Comparison of ENCODE assay signal across 8 cellular contexts in genomic region chr20:36064661-36065426, GRCh38.
DNase-seq lines count a peak whose midpoint lies in the region; ATAC-seq, FAIRE-seq and TF ChIP-seq lines count a peak whose summit lies in the region.

No MANE protein-coding gene starts in this region.

- TF ChIP-seq CTCF in HEK293 (tag by site-specific recombination; IDR thresholded peaks at IDR 0.05) (no peak), pancreas (IDR thresholded peaks at IDR 0.05) (no peak), thyroid gland (IDR thresholded peaks at IDR 0.05) (peak in 2 of 6 experiments; percentile 10 to 34)

- H3K4me1 Mint-ChIP-seq in activated naive CD8-positive, alpha-beta T cell treated with anti-CD3 and anti-CD28 coated beads for 36 hours = peaks cover 4% of the 10 kb centered on the region

- no peak overlapping the region for H3K27ac Mint-ChIP-seq in activated naive CD8-positive, alpha-beta T cell treated with anti-CD3 and anti-CD28 coated beads for 36 hours

- no peaks in the 10 kb centered on the region for H3K4me1 ChIP-seq in HEK293 (ENCODE audit: control insufficient read depth, insufficient read depth, low read length)
- H3K4me1 ChIP-seq in pancreas = peaks cover 0 to 11% (median 9%) of the 10 kb centered on the region in 3 donors
- H3K4me1 ChIP-seq in thyroid gland = peaks cover 7 to 14% of the 10 kb centered on the region in 2 donors

- no peaks in the 10 kb centered on the region for H3K36me3 ChIP-seq in HEK293 (ENCODE audit: control insufficient read depth in 2 of 2, insufficient read depth in 1 of 2, low read length in 2 of 2)
- no peaks in the 10 kb centered on the region for H3K36me3 ChIP-seq in pancreas
- H3K36me3 ChIP-seq in thyroid gland = no peaks in the 10 kb centered on the region

- POLR2A ChIA-PET in HEK293 (lab: Yijun Ruan, JAX) = interaction anchor here (0.7 to 1.1 kb wide), 3 partner anchors 10 to 29 kb away, joined by 3 to 7 read pairs (median 3); no protein-coding TSS in a partner anchor

- H3K27ac ChIP-seq in HEK293 (ENCODE audit: extremely low read depth, low read depth, low read length) = no peak overlapping the region
- peak overlapping the region; percentile 83 to 95 (median 92) for H3K27ac ChIP-seq in pancreas
- H3K27ac ChIP-seq in thyroid gland = peak overlapping the region; percentile 84 to 96 (median 87)

- DNase-seq in GDM1 (lab: John Stamatoyannopoulos, UW) (peak; percentile 50), NAMALWA (ENCODE audit: low spot score) (peak; percentile 86), Right ventricle myocardium inferior (ENCODE audit: missing footprints) (peak; percentile 96), pancreas (peak; percentile 97 to 100 (median 99)), thyroid gland (peak; percentile 96 to 97)
- DNase-seq in activated naive CD8-positive, alpha-beta T cell treated with anti-CD3 and anti-CD28 coated beads for 36 hours = peak; percentile 92

- H3K9me3 ChIP-seq in HEK293 (ENCODE audit: control insufficient read depth, insufficient read depth, low read depth, low read length) (no peaks in the 10 kb centered on the region), pancreas (no peaks in the 10 kb centered on the region), thyroid gland (no peaks in the 10 kb centered on the region)

- intact Hi-C loops in Right ventricle myocardium inferior (cut with DNase I) = loop anchor here (5.0 kb wide), 1 partner anchor 72 kb away; no protein-coding TSS in a partner anchor
- intact Hi-C loops in pancreas (cut with DNase I) = no loop called here
- intact Hi-C loops in thyroid gland (cut with DNase I) = no loop called here

- H3K9me3 Mint-ChIP-seq in activated naive CD8-positive, alpha-beta T cell treated with anti-CD3 and anti-CD28 coated beads for 36 hours = no peaks in the 10 kb centered on the region

- peak; percentile 98 for ATAC-seq in SK-N-SH treated with all-trans-retinoic acid at 6 μM for 48 hours
- peak; percentile 97 for ATAC-seq in Right ventricle myocardium inferior
- ATAC-seq in pancreas = peak; percentile 95 to 99 (median 96)

- 1% methylated on average over 52 to 61 of the region's 61 CpGs for WGBS in pancreas, 2 donors
- 0 to 8% methylated on average over 24 of the region's 61 CpGs for WGBS in thyroid gland, 2 donors

- no peaks in the 10 kb centered on the region for H3K36me3 Mint-ChIP-seq in activated naive CD8-positive, alpha-beta T cell treated with anti-CD3 and anti-CD28 coated beads for 36 hours

- no peaks in the 10 kb centered on the region for H3K27me3 ChIP-seq in pancreas
- H3K27me3 ChIP-seq in thyroid gland = no peaks in the 10 kb centered on the region

- FAIRE-seq in pancreas (lab: Jason Lieb, UNC) = no peak

- H3K27me3 Mint-ChIP-seq in activated naive CD8-positive, alpha-beta T cell treated with anti-CD3 and anti-CD28 coated beads for 36 hours = peaks cover 5% of the 10 kb centered on the region

- CTCF ChIA-PET in HEK293 (lab: Yijun Ruan, JAX) = interaction anchor here (0.6 kb wide), 2 partner anchors 32 to 92 kb away, joined by 3 read pairs; no protein-coding TSS in a partner anchor

- H3K4me3 ChIP-seq in HEK293 (ENCODE audit: low read depth, low read length) = peak overlapping the region; percentile 62
- peak overlapping the region; percentile 38 to 67 (median 52) for H3K4me3 ChIP-seq in pancreas
- H3K4me3 ChIP-seq in thyroid gland (replicated peaks in 1 of 3) = peak overlapping the region; percentile 49 to 59 (median 58)

- peak overlapping the region; percentile 81 for H3K4me3 Mint-ChIP-seq in activated naive CD8-positive, alpha-beta T cell treated with anti-CD3 and anti-CD28 coated beads for 36 hours

- peak in 1 of 2 donors; percentile 99 for TF ChIP-seq POLR2A in thyroid gland (IDR thresholded peaks at IDR 0.05)

TF ChIP-seq in HEK293, 187 proteins besides CTCF, POLR2A, EP300 and RAD21 (continues in another document):
- TF ChIP-seq ZNF394 (tag by site-specific recombination; IDR thresholded peaks at IDR 0.05; ENCODE audit: borderline replicate concordance) = no peak
- TF ChIP-seq ZBTB17 (tag by site-specific recombination; IDR thresholded peaks at IDR 0.05) = peak; percentile 87
- TF ChIP-seq ZNF600 (tag by site-specific recombination; IDR thresholded peaks at IDR 0.05) = no peak
- TF ChIP-seq ZNF335 (tag by site-specific recombination; conservative IDR thresholded peaks at IDR 0.05) = peak; percentile 95
- TF ChIP-seq, protein P1, sequence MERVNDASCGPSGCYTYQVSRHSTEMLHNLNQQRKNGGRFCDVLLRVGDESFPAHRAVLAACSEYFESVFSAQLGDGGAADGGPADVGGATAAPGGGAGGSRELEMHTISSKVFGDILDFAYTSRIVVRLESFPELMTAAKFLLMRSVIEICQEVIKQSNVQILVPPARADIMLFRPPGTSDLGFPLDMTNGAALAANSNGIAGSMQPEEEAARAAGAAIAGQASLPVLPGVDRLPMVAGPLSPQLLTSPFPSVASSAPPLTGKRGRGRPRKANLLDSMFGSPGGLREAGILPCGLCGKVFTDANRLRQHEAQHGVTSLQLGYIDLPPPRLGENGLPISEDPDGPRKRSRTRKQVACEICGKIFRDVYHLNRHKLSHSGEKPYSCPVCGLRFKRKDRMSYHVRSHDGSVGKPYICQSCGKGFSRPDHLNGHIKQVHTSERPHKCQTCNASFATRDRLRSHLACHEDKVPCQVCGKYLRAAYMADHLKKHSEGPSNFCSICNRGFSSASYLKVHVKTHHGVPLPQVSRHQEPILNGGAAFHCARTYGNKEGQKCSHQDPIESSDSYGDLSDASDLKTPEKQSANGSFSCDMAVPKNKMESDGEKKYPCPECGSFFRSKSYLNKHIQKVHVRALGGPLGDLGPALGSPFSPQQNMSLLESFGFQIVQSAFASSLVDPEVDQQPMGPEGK (tag by site-specific recombination; IDR thresholded peaks at IDR 0.05) = peak; percentile 47; the same call in 1 of the 2 replicates
- TF ChIP-seq ZNF510 (tag by site-specific recombination; IDR thresholded peaks at IDR 0.05; ENCODE audit: insufficient replicate concordance) = no peak
- TF ChIP-seq ZEB2 (tag by site-specific recombination; IDR thresholded peaks at IDR 0.05) = 0 out of 2 replicates have a peak, but pooled peaks have one; percentile 30
- TF ChIP-seq SP2 (tag by site-specific recombination; IDR thresholded peaks at IDR 0.05) = peak; percentile 82
- 0 out of 2 replicates have a peak, but pooled peaks have one; percentile 20 for TF ChIP-seq ZNF341 (tag by site-specific recombination; IDR thresholded peaks at IDR 0.05; ENCODE audit: low read depth)
- 0 out of 2 replicates have a peak, but pooled peaks have one; percentile 51 for TF ChIP-seq ZNF777 (tag by site-specific recombination; IDR thresholded peaks at IDR 0.05; ENCODE audit: borderline replicate concordance)
- 0 out of 2 replicates have a peak, but pooled peaks have one; percentile 2 for TF ChIP-seq ZNF391 (tag by site-specific recombination; IDR thresholded peaks at IDR 0.05; ENCODE audit: borderline replicate concordance, low read depth)

TF ChIP-seq in SK-N-SH treated with all-trans-retinoic acid at 6 μM for 48 hours, 23 proteins besides CTCF, POLR2A, EP300 and RAD21:
- TF ChIP-seq ZC3H10 (CRISPR knock-in tag; IDR thresholded peaks at IDR 0.05) (no peak), TCF4 (CRISPR knock-in tag; IDR thresholded peaks at IDR 0.05; ENCODE audit: borderline replicate concordance) (peak; percentile 40; the same call in 1 of the 2 replicates)
TF ChIP-seq in SK-N-SH treated with all-trans-retinoic acid at 6 μM for 48 hours: peak in this region for 1.
